24 cellular contexts compared by ENCODE assay signal in genomic region chr14:91607322-91608047, GRCh38.
"Had no signal": no experiment of that assay in that cellular context is flagged by ENCODE, and none has a peak within 500 bp of the region (broad histone marks: within the 10 kb centered on the region; RNA-seq: fewer than 3 reads in every experiment).

No MANE protein-coding gene starts in this region.

- H3K27ac ChIP-seq: left ventricle myocardium inferior, skin epidermis, thyroid gland had no signal

- H3K9me3 ChIP-seq: left ventricle myocardium inferior, mucosa of descending colon, thyroid gland had no signal

- H3K4me1 ChIP-seq: left ventricle myocardium inferior, thyroid gland had no signal

- ATAC-seq: activated naive CD8-positive, alpha-beta T cell treated with anti-CD3 and anti-CD28 coated beads, Interleukin-2, amount 50 U/mL, for 24 hours; esophagus mucosa; mucosa of descending colon; sciatic nerve; stimulated activated naive CD8-positive, alpha-beta T cell treated with anti-CD3 and anti-CD28 coated beads, Interleukin-15, amount 100 ng/mL, for 72 hours had no signal

- H3K36me3 ChIP-seq: left ventricle myocardium inferior, thyroid gland had no signal

- DNase-seq: activated CD4-positive, alpha-beta memory T cell treated with anti-CD3 and anti-CD28 coated beads, Interleukin-2, amount 10 ng/mL, durations not matched to agents 7 days and 5 days; activated CD4-positive, alpha-beta T cell treated with anti-CD3 and anti-CD28 coated beads for 1 hour; activated CD4-positive, alpha-beta T cell treated with anti-CD3 and anti-CD28 coated beads, Interleukin-2, amount 10 ng/mL, durations not matched to agents 7 days and 5 days; activated CD8-positive, alpha-beta memory T cell treated with anti-CD3 and anti-CD28 coated beads, Interleukin-2, amount 50 U/mL, for 48 hours; activated gamma-delta T cell treated with Interleukin-2 at 50 U/mL for 16 hours; activated naive CD4-positive, alpha-beta T cell treated with anti-CD3 and anti-CD28 coated beads, Interleukin-2, amount 50 U/mL, for 16 hours; activated naive CD8-positive, alpha-beta T cell treated with anti-CD3 and anti-CD28 coated beads, Interleukin-2, amount 50 U/mL, for 24 hours; activated T-cell treated with anti-CD3 and anti-CD28 coated beads, Interleukin-2, amount 50 U/mL, for 24 hours; amygdala; caudate nucleus; cortex of kidney; endodermal cell; head of caudate nucleus; hypothalamus; left ventricle myocardium inferior; mucosa of descending colon; stimulated activated CD4-positive, alpha-beta T cell treated with anti-CD3 and anti-CD28 coated beads, Interleukin-12 subunit alpha, Interleukin-12 subunit beta, amount 100 ng/mL, for 4 hours; stimulated activated CD4-positive, alpha-beta T cell treated with anti-CD3 and anti-CD28 coated beads, Interleukin-4, amount 100 ng/mL, for 1 hour; stimulated activated naive CD8-positive, alpha-beta T cell treated with anti-CD3 and anti-CD28 coated beads, Interleukin-15, amount 100 ng/mL, for 72 hours; substantia nigra; thyroid gland had no signal

- H3K4me3 ChIP-seq: left ventricle myocardium inferior, mucosa of descending colon, skin epidermis, thyroid gland had no signal

- H3K27me3 ChIP-seq: thyroid gland had no signal
